ENCODE assay signal across 10 cellular contexts in the genomic region with DNA sequence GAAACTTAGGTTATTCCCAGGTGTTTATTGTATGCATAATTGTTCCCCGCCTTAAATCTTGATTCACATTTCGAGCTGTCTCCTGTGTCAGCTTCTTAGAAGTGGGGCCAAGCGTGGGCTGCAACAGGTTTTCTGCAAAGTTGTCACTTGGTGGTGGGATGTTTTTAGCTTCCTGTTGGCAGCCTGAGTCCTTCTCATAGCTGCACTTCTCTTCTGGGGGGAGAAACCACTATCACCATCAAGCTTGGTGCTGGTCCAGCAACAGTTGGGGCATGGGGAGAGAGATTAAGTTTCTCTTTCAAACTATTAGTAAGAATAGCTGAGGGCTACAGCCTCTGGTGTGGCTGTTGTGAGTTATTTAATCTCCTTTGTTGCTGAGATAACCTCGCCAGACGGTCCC.
A peak's percentile ranks its signal among the peaks of the same experiment; 100 is the strongest.
DNase-seq lines count a peak whose midpoint lies in the region; ATAC-seq and TF ChIP-seq lines count a peak whose summit lies in the region.
"Had no signal": no experiment of that assay in that cellular context is flagged by ENCODE, and none has a peak within 500 bp of the region (broad histone marks: within the 10 kb centered on the region; RNA-seq: fewer than 3 reads in every experiment).

No MANE protein-coding gene starts in this region.

- H3K4me1 ChIP-seq in endodermal cell (ENCODE audit: control insufficient read depth, insufficient read depth, low read length) (peaks cover 6% of the 10 kb centered on the region), foreskin keratinocyte (no peaks in the 10 kb centered on the region)

- H3K4me3 Mint-ChIP-seq in activated CD8-positive, alpha-beta memory T cell treated with anti-CD3 and anti-CD28 coated beads, Interleukin-2, amount 10 ng/mL, durations not matched to agents 7 days and 5 days, result peak overlapping the region; percentile 56
- H3K4me3 Mint-ChIP-seq in endodermal cell, result no peak overlapping the region
- peak overlapping the region; percentile 61 for H3K4me3 Mint-ChIP-seq in stimulated activated effector memory CD8-positive, alpha-beta T cell treated with anti-CD3 and anti-CD28 coated beads, Interleukin-12 subunit alpha, Interleukin-12 subunit beta, amount 100 ng/mL, for 72 hours
- H3K4me3 Mint-ChIP-seq: nephron progenitor cell had no signal

- H3K27me3 Mint-ChIP-seq in activated CD8-positive, alpha-beta memory T cell treated with anti-CD3 and anti-CD28 coated beads, Interleukin-2, amount 10 ng/mL, durations not matched to agents 7 days and 5 days, result no peaks in the 10 kb centered on the region
- no peaks in the 10 kb centered on the region for H3K27me3 Mint-ChIP-seq in endodermal cell (ENCODE audit: insufficient read depth)

- H3K4me1 Mint-ChIP-seq in activated CD8-positive, alpha-beta memory T cell treated with anti-CD3 and anti-CD28 coated beads, Interleukin-2, amount 10 ng/mL, durations not matched to agents 7 days and 5 days, result peaks cover 75% of the 10 kb centered on the region
- peaks cover 7% of the 10 kb centered on the region for H3K4me1 Mint-ChIP-seq in endodermal cell
- H3K4me1 Mint-ChIP-seq in stimulated activated effector memory CD8-positive, alpha-beta T cell treated with anti-CD3 and anti-CD28 coated beads, Interleukin-12 subunit alpha, Interleukin-12 subunit beta, amount 100 ng/mL, for 72 hours, result peaks cover 76% of the 10 kb centered on the region

- H3K27me3 ChIP-seq in endodermal cell (ENCODE audit: control insufficient read depth, insufficient read depth, low read length, poor library complexity, severe bottlenecking) (no peaks in the 10 kb centered on the region), foreskin keratinocyte (no peaks in the 10 kb centered on the region)
- H3K27me3 ChIP-seq: gastroesophageal sphincter had no signal

- TF ChIP-seq CTCF in endodermal cell (conservative IDR thresholded peaks at IDR 0.05) (no peak), foreskin keratinocyte (conservative IDR thresholded peaks at IDR 0.05) (no peak)

- no peak overlapping the region for H3K4me3 ChIP-seq in endodermal cell (ENCODE audit: low read length)
- H3K4me3 ChIP-seq: gastroesophageal sphincter had no signal

- no peaks in the 10 kb centered on the region for H3K9me3 Mint-ChIP-seq in activated CD8-positive, alpha-beta memory T cell treated with anti-CD3 and anti-CD28 coated beads, Interleukin-2, amount 10 ng/mL, durations not matched to agents 7 days and 5 days (ENCODE audit: low read depth)
- no peaks in the 10 kb centered on the region for H3K9me3 Mint-ChIP-seq in endodermal cell
- no peaks in the 10 kb centered on the region for H3K9me3 Mint-ChIP-seq in stimulated activated effector memory CD8-positive, alpha-beta T cell treated with anti-CD3 and anti-CD28 coated beads, Interleukin-12 subunit alpha, Interleukin-12 subunit beta, amount 100 ng/mL, for 72 hours
- H3K9me3 Mint-ChIP-seq: nephron progenitor cell had no signal

- peak overlapping the region; percentile 84 for H3K27ac Mint-ChIP-seq in activated CD8-positive, alpha-beta memory T cell treated with anti-CD3 and anti-CD28 coated beads, Interleukin-2, amount 10 ng/mL, durations not matched to agents 7 days and 5 days
- H3K27ac Mint-ChIP-seq in endodermal cell, result peak overlapping the region; percentile 25
- H3K27ac Mint-ChIP-seq in stimulated activated effector memory CD8-positive, alpha-beta T cell treated with anti-CD3 and anti-CD28 coated beads, Interleukin-12 subunit alpha, Interleukin-12 subunit beta, amount 100 ng/mL, for 72 hours, result peak overlapping the region; percentile 87
- H3K27ac Mint-ChIP-seq: nephron progenitor cell had no signal

- CTCF ChIA-PET in activated CD8-positive, alpha-beta memory T cell treated with anti-CD3 and anti-CD28 coated beads, Interleukin-2, amount 10 ng/mL, durations not matched to agents 7 days and 5 days (lab: Charles Lee), result interaction anchor here (0.8 to 3.2 kb wide), 16 partner anchors 8 to 257 kb away, joined by 3 to 20 read pairs (median 5); no protein-coding TSS in a partner anchor

- H3K9ac ChIP-seq in endodermal cell (ENCODE audit: extremely low read depth, low read length, poor library complexity, severe bottlenecking), result no peak overlapping the region

- H3K36me3 Mint-ChIP-seq in activated CD8-positive, alpha-beta memory T cell treated with anti-CD3 and anti-CD28 coated beads, Interleukin-2, amount 10 ng/mL, durations not matched to agents 7 days and 5 days, result peaks cover 2% of the 10 kb centered on the region
- no peaks in the 10 kb centered on the region for H3K36me3 Mint-ChIP-seq in endodermal cell (ENCODE audit: low read depth)
- peaks cover 6% of the 10 kb centered on the region for H3K36me3 Mint-ChIP-seq in stimulated activated effector memory CD8-positive, alpha-beta T cell treated with anti-CD3 and anti-CD28 coated beads, Interleukin-12 subunit alpha, Interleukin-12 subunit beta, amount 100 ng/mL, for 72 hours

- DNase-seq in activated CD4-positive, CD25-positive, alpha-beta regulatory T cell (lab: John Stamatoyannopoulos, UW), result no peak
- DNase-seq in activated CD8-positive, alpha-beta memory T cell treated with anti-CD3 and anti-CD28 coated beads, Interleukin-2, amount 10 ng/mL, durations not matched to agents 7 days and 5 days, result peak; percentile 73
- DNase-seq in endodermal cell (no peak), foreskin keratinocyte (no peak), caudate nucleus (lab: John Stamatoyannopoulos, UW) (no peak), COR-L47 (lab: John Stamatoyannopoulos, UW) (no peak)
- DNase-seq in stimulated activated effector memory CD8-positive, alpha-beta T cell treated with anti-CD3 and anti-CD28 coated beads, Interleukin-12 subunit alpha, Interleukin-12 subunit beta, amount 100 ng/mL, for 72 hours (ENCODE audit: low spot score in 2 of 2), result peak; percentile 51 to 87
- DNase-seq: nephron progenitor cell had no signal

- peak; percentile 59 to 65 for ATAC-seq in activated CD4-positive, CD25-positive, alpha-beta regulatory T cell treated with anti-CD3 and anti-CD28 coated beads, Interleukin-2, amount 50 U/mL, for 24 hours
- ATAC-seq in activated CD8-positive, alpha-beta memory T cell treated with anti-CD3 and anti-CD28 coated beads, Interleukin-2, amount 10 ng/mL, durations not matched to agents 7 days and 5 days, result peak; percentile 75
- peak; percentile 90 for ATAC-seq in stimulated activated effector memory CD8-positive, alpha-beta T cell treated with anti-CD3 and anti-CD28 coated beads, Interleukin-12 subunit alpha, Interleukin-12 subunit beta, amount 100 ng/mL, for 72 hours
- no peak for ATAC-seq in foreskin keratinocyte
- ATAC-seq: gastroesophageal sphincter had no signal

- H3K27ac ChIP-seq in endodermal cell (ENCODE audit: low read depth, low read length) (no peak overlapping the region), foreskin keratinocyte (no peak overlapping the region), caudate nucleus (ENCODE audit: low read depth, low read length) (no peak overlapping the region)
- H3K27ac ChIP-seq: gastroesophageal sphincter had no signal

- WGBS in endodermal cell (ENCODE audit: insufficient coverage in 1 of 2, insufficient read length in 1 of 2), 2 experiments, result 64 to 96% methylated on average over 4 to 5 of the region's 5 CpGs

- H3K9me3 ChIP-seq in endodermal cell (ENCODE audit: control insufficient read depth, low read length), result no peaks in the 10 kb centered on the region
- H3K9me3 ChIP-seq: gastroesophageal sphincter had no signal

- H3K36me3 ChIP-seq in endodermal cell (ENCODE audit: control insufficient read depth, insufficient read depth, low read length), result no peaks in the 10 kb centered on the region
- H3K36me3 ChIP-seq: gastroesophageal sphincter had no signal

Comparison
In these comparisons a context has a peak if more than half of its experiments do, and no peak if none do; other contexts are left out.
1. DNase-seq: peak in activated CD8-positive, alpha-beta memory T cell treated with anti-CD3 and anti-CD28 coated beads, Interleukin-2, amount 10 ng/mL, durations not matched to agents 7 days and 5 days (single experiment) and stimulated activated effector memory CD8-positive, alpha-beta T cell treated with anti-CD3 and anti-CD28 coated beads, Interleukin-12 subunit alpha, Interleukin-12 subunit beta, amount 100 ng/mL, for 72 hours (2 of 2); none in activated CD4-positive, CD25-positive, alpha-beta regulatory T cell (0 of 4), endodermal cell (single experiment), foreskin keratinocyte (0 of 2), caudate nucleus (0 of 61) and COR-L47 (single experiment).
2. H3K27ac Mint-ChIP-seq: peak in every context shown above with its lines; median percentile 87 in stimulated activated effector memory CD8-positive, alpha-beta T cell treated with anti-CD3 and anti-CD28 coated beads, Interleukin-12 subunit alpha, Interleukin-12 subunit beta, amount 100 ng/mL, for 72 hours; 84 in activated CD8-positive, alpha-beta memory T cell treated with anti-CD3 and anti-CD28 coated beads, Interleukin-2, amount 10 ng/mL, durations not matched to agents 7 days and 5 days; 25 in endodermal cell.